9 cellular contexts compared by ENCODE assay signal in the genomic region with DNA sequence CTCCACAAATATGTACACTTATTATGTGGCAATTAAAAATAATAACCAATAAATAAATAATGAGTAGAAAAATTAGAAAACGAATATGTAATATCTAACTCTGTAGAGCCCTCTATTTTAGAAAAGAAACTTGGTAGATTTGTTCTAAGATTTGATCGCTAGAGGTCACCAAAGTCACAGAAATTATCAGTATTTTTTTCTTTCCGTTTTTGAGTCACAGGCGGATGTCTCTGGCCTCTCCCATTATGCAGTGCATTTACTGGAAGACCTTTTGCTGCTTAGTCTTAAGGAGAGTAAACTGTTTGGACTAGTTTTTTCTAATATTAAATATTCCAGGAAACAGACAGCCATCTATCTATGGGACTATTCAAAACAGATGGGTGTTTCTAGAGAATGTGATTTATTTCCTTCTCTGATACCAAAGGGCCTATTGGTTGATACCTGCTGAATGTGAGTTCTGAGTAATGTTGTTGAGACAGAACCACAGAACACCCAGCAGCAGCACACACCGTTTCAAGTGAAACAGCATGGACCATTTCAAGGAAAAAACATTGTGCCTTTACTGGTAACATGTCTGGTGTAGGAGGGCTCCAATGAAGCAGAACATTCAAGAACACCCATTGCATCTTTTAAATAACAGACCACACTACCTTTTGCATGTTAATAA. TPM values are rescaled to one million over a fixed set of nuclear protein-coding genes. Genes with fewer than 3 reads are reported as not detected.
DNase-seq lines count a peak whose midpoint lies in the region; ATAC-seq and TF ChIP-seq lines count a peak whose summit lies in the region.
"Had no signal": no experiment of that assay in that cellular context is flagged by ENCODE, and none has a peak within 500 bp of the region (broad histone marks: within the 10 kb centered on the region; RNA-seq: fewer than 3 reads in every experiment).

No MANE protein-coding gene starts in this region.

- DNase-seq in A172 (ENCODE audit: low spot score) (peak; percentile 58), EH (ENCODE audit: low read depth) (peak; percentile 69), HuH-7 (ENCODE audit: low spot score) (peak; percentile 6), RKO (ENCODE audit: low spot score) (peak; percentile 77), cerebellar cortex (ENCODE audit: low spot score) (peak; percentile 74), right lobe of liver (no peak), NK-92 (lab: John Stamatoyannopoulos, UW; ENCODE audit: unreplicated experiment) (no peak)

- H3K27me3 ChIP-seq in right lobe of liver: no peaks in the 10 kb centered on the region

- H3K36me3 ChIP-seq in right lobe of liver: no peaks in the 10 kb centered on the region

- TF ChIP-seq CTCF in right lobe of liver (IDR thresholded peaks at IDR 0.05): peak; percentile 50 to 56 (median 52)

- no peak overlapping the region for H3K27ac ChIP-seq in right lobe of liver
- H3K27ac ChIP-seq: skin epidermis had no signal

- under 1% methylated on average over 5 of the region's 5 CpGs for WGBS in right lobe of liver (ENCODE audit: insufficient coverage, low coverage, low lambda C conversion rate, missing lambda C conversion rate)

- ATAC-seq in GM21723 (IDR thresholded peaks at IDR 0.05; ENCODE audit: unreplicated experiment) (peak; percentile 86), right lobe of liver (peak; percentile 71 to 90 (median 76))

- intact Hi-C loops in right lobe of liver (cut with DNase I): loop anchor here (10.0 kb wide), 2 partner anchors 880 to 890 kb away; no protein-coding TSS in a partner anchor

- H3K9me3 ChIP-seq in right lobe of liver: no peaks in the 10 kb centered on the region

- no peak for TF ChIP-seq POLR2A in right lobe of liver (IDR thresholded peaks at IDR 0.05)

- H3K4me1 ChIP-seq in right lobe of liver: no peaks in the 10 kb centered on the region

- no peak overlapping the region for H3K4me3 ChIP-seq in right lobe of liver
- H3K4me3 ChIP-seq: skin epidermis had no signal

RNA-seq across cellular contexts. Expression of gene GYPA, which starts 34.0 kb away (rescaled TPM):
- total RNA-seq in A172 (2014; rRNA removed; shearing (Covaris generic)): not detected in 2 replicates
- 1 to 10 TPM in 2 of 6 experiments, under 1 TPM in 1, not detected in 3; 0.20 to 3.6 (median 1.4) TPM for total RNA-seq in right lobe of liver

Comparison
In these comparisons a context has a peak if more than half of its experiments do, and no peak if none do; other contexts are left out.
1. DNase-seq: peak in A172 (single experiment), EH (single experiment), HuH-7 (single experiment), RKO (single experiment) and cerebellar cortex (single experiment); none in right lobe of liver (0 of 3) and NK-92 (single experiment).